In genomic region chr10:5971315-5971832, GRCh38 we compare ENCODE assay signal across 7 cellular contexts.
A peak's percentile ranks its signal among the peaks of the same experiment; 100 is the strongest.
DNase-seq lines count a peak whose midpoint lies in the region; ATAC-seq and TF ChIP-seq lines count a peak whose summit lies in the region.

No MANE protein-coding gene starts in this region.

- H3K36me3 Mint-ChIP-seq in stimulated activated memory B cell treated with anti-CD40 and anti-IgM and Interleukin-4, amounts not matched to agents 10 μg/mL and 1 μg/mL and 100 μg/mL, for 72 hours = peaks cover 9% of the 10 kb centered on the region

- DNase-seq in activated CD4-positive, alpha-beta T cell treated with anti-CD3 and anti-CD28 coated beads, Interleukin-2, amount 50 U/mL, for 4 hours = peak; percentile 21 to 25
- peak; percentile 43 for DNase-seq in germinal center (ENCODE audit: low spot score)
- no peak for DNase-seq in NCI-H1417 (lab: John Stamatoyannopoulos, UW)

- peak overlapping the region; percentile 89 for H3K27ac Mint-ChIP-seq in stimulated activated memory B cell treated with anti-CD40 and anti-IgM and Interleukin-4, amounts not matched to agents 10 μg/mL and 1 μg/mL and 100 μg/mL, for 72 hours

- no peak for ATAC-seq in stimulated activated memory B cell treated with anti-CD40 and anti-IgM and Interleukin-4, amounts not matched to agents 10 μg/mL and 1 μg/mL and 100 μg/mL, for 72 hours
- no peak for ATAC-seq in GM21423 (IDR thresholded peaks at IDR 0.05; ENCODE audit: unreplicated experiment)
- no peak for ATAC-seq in HG03095 (IDR thresholded peaks at IDR 0.05; ENCODE audit: unreplicated experiment)

- CTCF ChIA-PET in HEK293 (lab: Yijun Ruan, JAX) = interaction anchor here (0.5 to 0.7 kb wide), 3 partner anchors 17 to 82 kb away, joined by 3 read pairs; partner anchors contain the start of genes ANKRD16 and FBH1

- POLR2A ChIA-PET in HEK293 (lab: Yijun Ruan, JAX) = no interaction called here

- no peaks in the 10 kb centered on the region for H3K9me3 Mint-ChIP-seq in stimulated activated memory B cell treated with anti-CD40 and anti-IgM and Interleukin-4, amounts not matched to agents 10 μg/mL and 1 μg/mL and 100 μg/mL, for 72 hours

- H3K27me3 Mint-ChIP-seq in stimulated activated memory B cell treated with anti-CD40 and anti-IgM and Interleukin-4, amounts not matched to agents 10 μg/mL and 1 μg/mL and 100 μg/mL, for 72 hours = no peaks in the 10 kb centered on the region

- H3K4me3 ChIP-seq in HEK293 (ENCODE audit: low read depth, low read length) = no peak overlapping the region

- H3K4me3 Mint-ChIP-seq in stimulated activated memory B cell treated with anti-CD40 and anti-IgM and Interleukin-4, amounts not matched to agents 10 μg/mL and 1 μg/mL and 100 μg/mL, for 72 hours = peak overlapping the region; percentile 67

- H3K36me3 ChIP-seq in HEK293 (ENCODE audit: control insufficient read depth in 2 of 2, insufficient read depth in 1 of 2, low read length in 2 of 2) = no peaks in the 10 kb centered on the region

- H3K4me1 Mint-ChIP-seq in stimulated activated memory B cell treated with anti-CD40 and anti-IgM and Interleukin-4, amounts not matched to agents 10 μg/mL and 1 μg/mL and 100 μg/mL, for 72 hours = peaks cover 44% of the 10 kb centered on the region

- H3K4me1 ChIP-seq in HEK293 (ENCODE audit: control insufficient read depth, insufficient read depth, low read length) = no peaks in the 10 kb centered on the region

- H3K27ac ChIP-seq in HEK293 (ENCODE audit: extremely low read depth, low read depth, low read length) = no peak overlapping the region

- TF ChIP-seq CTCF in HEK293 (tag by site-specific recombination; IDR thresholded peaks at IDR 0.05) = no peak

- no peaks in the 10 kb centered on the region for H3K9me3 ChIP-seq in HEK293 (ENCODE audit: control insufficient read depth, insufficient read depth, low read depth, low read length)

TF ChIP-seq in HEK293, 187 proteins besides CTCF, POLR2A, EP300 and RAD21:
- no peak for TF ChIP-seq ZNF184 (tag by site-specific recombination; IDR thresholded peaks at IDR 0.05)
- peak; percentile 23; the same call in 1 of the 2 replicates for TF ChIP-seq ZNF600 (tag by site-specific recombination; IDR thresholded peaks at IDR 0.05)

Comparison
In these comparisons a context has a peak if more than half of its experiments do, and no peak if none do; other contexts are left out.
1. DNase-seq: peak in activated CD4-positive, alpha-beta T cell treated with anti-CD3 and anti-CD28 coated beads, Interleukin-2, amount 50 U/mL, for 4 hours (2 of 2) and germinal center (single experiment); none in NCI-H1417 (0 of 3).